Comparison of ENCODE assay signal across 9 cellular contexts in genomic region chr5:29944327-29944726, GRCh38.
"Had no signal": no experiment of that assay in that cellular context is flagged by ENCODE, and none has a peak within 500 bp of the region (broad histone marks: within the 10 kb centered on the region; RNA-seq: fewer than 3 reads in every experiment).

No MANE protein-coding gene starts in this region.

- H3K4me2 ChIP-seq: GM23338 had no signal

- H3K27ac ChIP-seq: GM23248 had no signal

- DNase-seq: GM23248, GOT3, H7, H9, HCEC 1CT, HFFc6 had no signal

- ATAC-seq: GM23338, HCT116 had no signal

- H3K4me1 ChIP-seq: HAP-1 had no signal

- H3K4me3 ChIP-seq: GM23248, GM23338, HAP-1 had no signal

- H3K9ac ChIP-seq: GM23248 had no signal

- H3K9me3 ChIP-seq: HAP-1 had no signal

- H3K36me3 ChIP-seq: HAP-1 had no signal

- H2AFZ ChIP-seq: GM23248, GM23338 had no signal
